ENCODE assay signal across 12 cellular contexts in genomic region chr17:512926-513325, GRCh38.
DNase-seq lines count a peak whose midpoint lies in the region; ATAC-seq lines count a peak whose summit lies in the region.
"Had no signal": no experiment of that assay in that cellular context is flagged by ENCODE, and none has a peak within 500 bp of the region (broad histone marks: within the 10 kb centered on the region; RNA-seq: fewer than 3 reads in every experiment).

No MANE protein-coding gene starts in this region.

- peaks cover 6% of the 10 kb centered on the region for H3K36me3 ChIP-seq in adipocyte (ENCODE audit: control insufficient read depth, insufficient read depth, low read length, severe bottlenecking)

- peaks cover 33% of the 10 kb centered on the region for H3K4me1 ChIP-seq in adipocyte (ENCODE audit: control insufficient read depth, insufficient read depth, low read length)

- H3K27ac Mint-ChIP-seq in stimulated activated effector memory CD8-positive, alpha-beta T cell treated with anti-CD3 and anti-CD28 coated beads, Interleukin-12 subunit alpha, Interleukin-12 subunit beta, amount 100 ng/mL, for 72 hours: peak overlapping the region; percentile 9
- H3K27ac Mint-ChIP-seq: activated naive CD4-positive, alpha-beta T cell treated with anti-CD3 and anti-CD28 coated beads, Interleukin-2, amount 50 U/mL, for 72 hours; immature natural killer cell had no signal

- peaks cover 5% of the 10 kb centered on the region for H3K36me3 Mint-ChIP-seq in stimulated activated effector memory CD8-positive, alpha-beta T cell treated with anti-CD3 and anti-CD28 coated beads, Interleukin-12 subunit alpha, Interleukin-12 subunit beta, amount 100 ng/mL, for 72 hours
- H3K36me3 Mint-ChIP-seq: activated naive CD4-positive, alpha-beta T cell treated with anti-CD3 and anti-CD28 coated beads, Interleukin-2, amount 50 U/mL, for 72 hours; immature natural killer cell had no signal

- no peak for ATAC-seq in stimulated activated effector memory CD8-positive, alpha-beta T cell treated with anti-CD3 and anti-CD28 coated beads, Interleukin-12 subunit alpha, Interleukin-12 subunit beta, amount 100 ng/mL, for 72 hours
- no peak for ATAC-seq in GM19397 (IDR thresholded peaks at IDR 0.05; ENCODE audit: unreplicated experiment)
- ATAC-seq: activated naive CD4-positive, alpha-beta T cell treated with anti-CD3 and anti-CD28 coated beads, Interleukin-2, amount 50 U/mL, for 72 hours had no signal

- H3K4me3 ChIP-seq in adipocyte (ENCODE audit: low read length): peak overlapping the region; percentile 42

- no peak overlapping the region for H3K9ac ChIP-seq in adipocyte (ENCODE audit: low read length)

- H3K9me3 Mint-ChIP-seq in stimulated activated effector memory CD8-positive, alpha-beta T cell treated with anti-CD3 and anti-CD28 coated beads, Interleukin-12 subunit alpha, Interleukin-12 subunit beta, amount 100 ng/mL, for 72 hours: no peaks in the 10 kb centered on the region
- H3K9me3 Mint-ChIP-seq: activated naive CD4-positive, alpha-beta T cell treated with anti-CD3 and anti-CD28 coated beads, Interleukin-2, amount 50 U/mL, for 72 hours; immature natural killer cell had no signal

- H3K4me1 Mint-ChIP-seq in stimulated activated effector memory CD8-positive, alpha-beta T cell treated with anti-CD3 and anti-CD28 coated beads, Interleukin-12 subunit alpha, Interleukin-12 subunit beta, amount 100 ng/mL, for 72 hours: no peaks in the 10 kb centered on the region
- H3K4me1 Mint-ChIP-seq: immature natural killer cell had no signal

- H3K27me3 ChIP-seq in adipocyte (replicated peaks; ENCODE audit: control insufficient read depth, insufficient read depth, low read length): no peaks in the 10 kb centered on the region

- no peaks in the 10 kb centered on the region for H3K9me3 ChIP-seq in adipocyte (ENCODE audit: control insufficient read depth, low read length)

- peak; percentile 83 for DNase-seq in GM03348 (ENCODE audit: low spot score)
- peak; percentile 84 for DNase-seq in adipocyte (ENCODE audit: low read depth)
- peak; percentile 47 for DNase-seq in hepatic stellate cell (ENCODE audit: low spot score)
- no peak for DNase-seq in stimulated activated effector memory CD8-positive, alpha-beta T cell treated with anti-CD3 and anti-CD28 coated beads, Interleukin-12 subunit alpha, Interleukin-12 subunit beta, amount 100 ng/mL, for 72 hours (ENCODE audit: low spot score in 2 of 2)
- no peak for DNase-seq in NCI-H1105 treated with DMSO at 0.1 percent for 48 hours (lab: John Stamatoyannopoulos, UW)
- no peak for DNase-seq in NCI-H1048 (lab: John Stamatoyannopoulos, UW)
- DNase-seq: immature natural killer cell, NCI-H226, retina, WERI-Rb-1 had no signal

- H3K4me3 Mint-ChIP-seq in stimulated activated effector memory CD8-positive, alpha-beta T cell treated with anti-CD3 and anti-CD28 coated beads, Interleukin-12 subunit alpha, Interleukin-12 subunit beta, amount 100 ng/mL, for 72 hours: no peak overlapping the region
- H3K4me3 Mint-ChIP-seq: immature natural killer cell had no signal

Comparison
In these comparisons a context has a peak if more than half of its experiments do, and no peak if none do; other contexts are left out.
1. DNase-seq: peak in GM03348 (single experiment), adipocyte (single experiment) and hepatic stellate cell (single experiment); none in stimulated activated effector memory CD8-positive, alpha-beta T cell treated with anti-CD3 and anti-CD28 coated beads, Interleukin-12 subunit alpha, Interleukin-12 subunit beta, amount 100 ng/mL, for 72 hours (0 of 2), NCI-H1105 treated with DMSO at 0.1 percent for 48 hours (single experiment) and NCI-H1048 (single experiment).